2 cellular contexts compared by ENCODE assay signal in genomic region chr2:138319616-138320015, GRCh38.
TF ChIP-seq lines count a peak whose summit lies in the region.

No MANE protein-coding gene starts in this region.

TF ChIP-seq in IMR-90, 13 proteins besides CTCF, POLR2A, EP300 and RAD21 (continued from another document):
- TF ChIP-seq CHD1 (IDR thresholded peaks at IDR 0.05; ENCODE audit: low read depth, low read length) (no peak), MXI1 (IDR thresholded peaks at IDR 0.05; ENCODE audit: borderline replicate concordance, low read depth, low read length) (no peak)

TF ChIP-seq in K562, 482 proteins besides CTCF, POLR2A, EP300 and RAD21:
- TF ChIP-seq CREB5 (CRISPR knock-in tag; IDR thresholded peaks at IDR 0.05) (no peak), ELF4 (CRISPR knock-in tag; IDR thresholded peaks at IDR 0.05) (no peak), ZNF316 (IDR thresholded peaks at IDR 0.05) (no peak), HBP1 (CRISPR knock-in tag; IDR thresholded peaks at IDR 0.05) (no peak), ZNF197 (CRISPR knock-in tag; IDR thresholded peaks at IDR 0.05; ENCODE audit: low read depth) (no peak), CEBPB (tag; IDR thresholded peaks at IDR 0.05) (0 out of 2 replicates have a peak, but pooled peaks have one; percentile 14), BACH1 (tag; IDR thresholded peaks at IDR 0.05) (no peak), CEBPG (CRISPR knock-in tag; IDR thresholded peaks at IDR 0.05) (no peak), CEBPG (tag; conservative IDR thresholded peaks at IDR 0.05 in 1 of 2, IDR thresholded peaks at IDR 0.05 in 1 of 2) (peak in 1 of 2 experiments; percentile 47; a peak in 1 of 4 replicates)
- TF ChIP-seq, protein P1, sequence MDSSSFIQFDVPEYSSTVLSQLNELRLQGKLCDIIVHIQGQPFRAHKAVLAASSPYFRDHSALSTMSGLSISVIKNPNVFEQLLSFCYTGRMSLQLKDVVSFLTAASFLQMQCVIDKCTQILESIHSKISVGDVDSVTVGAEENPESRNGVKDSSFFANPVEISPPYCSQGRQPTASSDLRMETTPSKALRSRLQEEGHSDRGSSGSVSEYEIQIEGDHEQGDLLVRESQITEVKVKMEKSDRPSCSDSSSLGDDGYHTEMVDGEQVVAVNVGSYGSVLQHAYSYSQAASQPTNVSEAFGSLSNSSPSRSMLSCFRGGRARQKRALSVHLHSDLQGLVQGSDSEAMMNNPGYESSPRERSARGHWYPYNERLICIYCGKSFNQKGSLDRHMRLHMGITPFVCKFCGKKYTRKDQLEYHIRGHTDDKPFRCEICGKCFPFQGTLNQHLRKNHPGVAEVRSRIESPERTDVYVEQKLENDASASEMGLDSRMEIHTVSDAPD (CRISPR knock-in tag; IDR thresholded peaks at IDR 0.05): no peak
